21 cellular contexts compared by ENCODE assay signal in genomic region chr5:168198359-168198758, GRCh38.
"Had no signal": no experiment of that assay in that cellular context is flagged by ENCODE, and none has a peak within 500 bp of the region (broad histone marks: within the 10 kb centered on the region; RNA-seq: fewer than 3 reads in every experiment).

No MANE protein-coding gene starts in this region.

- FAIRE-seq: astrocyte, RCC 7860 had no signal

- DNase-seq: activated CD4-positive, alpha-beta T cell treated with anti-CD3 and anti-CD28 coated beads for 48 hours; activated CD4-positive, alpha-beta T cell treated with anti-CD3 and anti-CD28 coated beads, Interleukin-2, amount 50 U/mL, for 4 hours; activated CD4-positive, CD25-positive, alpha-beta regulatory T cell treated with anti-CD3 and anti-CD28 coated beads, Interleukin-2, amount 50 U/mL, for 72 hours; activated CD8-positive, alpha-beta T cell treated with anti-CD3 and anti-CD28 coated beads, Interleukin-2, amount 10 ng/mL, durations not matched to agents 7 days and 5 days; activated effector memory CD4-positive, alpha-beta T cell treated with anti-CD3 and anti-CD28 coated beads, Interleukin-2, amount 50 U/mL, for 16 hours; activated naive CD4-positive, alpha-beta T cell treated with anti-CD3 and anti-CD28 coated beads for 36 hours; activated T-cell treated with anti-CD3 and anti-CD28 coated beads, Interleukin-2, amount 50 U/mL, for 24 hours; amygdala; NCI-H1048; NCI-H1930; NCI-H2171; NCI-H2227 treated with DMSO at 0.1 percent for 48 hours; NCI-H446 treated with DMSO at 0.1 percent for 48 hours; NCI-H524 treated with DMSO at 0.1 percent for 48 hours; PC-3; SIG-M5; T-helper 17 cell; T-helper 9 cell had no signal

- ATAC-seq: activated CD8-positive, alpha-beta T cell treated with anti-CD3 and anti-CD28 coated beads, Interleukin-2, amount 10 ng/mL, durations not matched to agents 7 days and 5 days; PC-3; T-helper 17 cell; WTC11 had no signal
